In the genomic region with DNA sequence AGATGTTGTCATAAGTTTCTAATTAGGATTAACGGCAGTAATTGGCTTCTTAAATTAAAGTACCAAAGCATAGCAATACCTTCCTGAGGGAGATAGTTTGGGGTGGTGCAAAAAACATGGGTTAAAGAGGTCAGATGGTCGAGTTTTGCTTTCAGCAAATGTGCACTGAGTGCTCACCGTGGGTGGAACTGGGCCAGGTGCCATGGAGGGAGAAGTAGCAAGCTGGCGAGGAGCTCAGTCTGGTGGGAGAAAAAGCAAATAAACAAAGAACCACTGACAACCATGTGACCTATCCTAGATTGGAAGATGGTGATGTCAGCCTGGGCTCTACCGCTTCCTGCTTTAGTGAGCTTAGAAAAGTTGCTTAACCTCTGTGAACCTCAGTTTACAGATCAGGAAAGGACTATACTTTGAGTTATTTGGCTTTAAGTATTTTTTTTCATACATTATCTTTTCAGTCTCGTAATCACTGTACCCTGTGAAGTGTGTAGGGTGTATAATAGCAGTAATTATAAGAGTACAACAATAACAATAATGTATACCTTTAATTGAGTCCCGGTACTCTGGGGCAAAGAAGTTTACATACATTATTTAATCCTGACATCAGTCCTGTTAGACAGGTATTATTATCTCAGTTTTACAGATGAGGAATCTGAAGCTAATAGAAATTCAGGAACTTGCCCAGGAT, we compare ENCODE assay signal across 8 cellular contexts.
DNase-seq lines count a peak whose midpoint lies in the region; ATAC-seq and TF ChIP-seq lines count a peak whose summit lies in the region.

No MANE protein-coding gene starts in this region.

- no peak for TF ChIP-seq POLR2A in right lobe of liver (IDR thresholded peaks at IDR 0.05)

- intact Hi-C loops in right lobe of liver (cut with DNase I), result no loop called here

- H3K36me3 ChIP-seq in GM06990 (ENCODE audit: control insufficient read depth, insufficient read depth, low read length) (no peaks in the 10 kb centered on the region), right lobe of liver (no peaks in the 10 kb centered on the region), thymus (ENCODE audit: control insufficient read depth, insufficient read depth) (no peaks in the 10 kb centered on the region)

- H3K9me3 ChIP-seq in right lobe of liver (no peaks in the 10 kb centered on the region), thymus (ENCODE audit: control insufficient read depth) (no peaks in the 10 kb centered on the region)

- H3K4me1 ChIP-seq in right lobe of liver (peaks cover 0 to 22% (median 7%) of the 10 kb centered on the region in 4 donors), thymus (ENCODE audit: control insufficient read depth, insufficient read depth, low read length) (peaks cover 17% of the 10 kb centered on the region)

- peak overlapping the region; percentile 54 for H3K27ac ChIP-seq in cingulate gyrus (ENCODE audit: low read depth, low read length)
- H3K27ac ChIP-seq in right lobe of liver, result no peak overlapping the region
- peak overlapping the region; percentile 67 for H3K27ac ChIP-seq in thymus (ENCODE audit: low read depth)

- H3K4me3 ChIP-seq in GM06990 (replicated peaks; ENCODE audit: low read depth, low read length) (no peak overlapping the region), right lobe of liver (no peak overlapping the region), thymus (ENCODE audit: low read length) (no peak overlapping the region)

- H3K27me3 ChIP-seq in GM06990 (replicated peaks; ENCODE audit: control insufficient read depth, insufficient read depth, low read length) (no peaks in the 10 kb centered on the region), right lobe of liver (no peaks in the 10 kb centered on the region), thymus (ENCODE audit: control insufficient read depth, insufficient read depth) (no peaks in the 10 kb centered on the region)

- no peak for TF ChIP-seq CTCF in GM06990 (IDR thresholded peaks at IDR 0.05; ENCODE audit: insufficient read depth, low read length, poor library complexity, severe bottlenecking)
- no peak for TF ChIP-seq CTCF in right lobe of liver (IDR thresholded peaks at IDR 0.05)

- WGBS in right lobe of liver (ENCODE audit: insufficient coverage, low coverage, low lambda C conversion rate, missing lambda C conversion rate), result 16% methylated on average over 7 of the region's 7 CpGs
- WGBS in thymus, result 44% methylated on average over 7 of the region's 7 CpGs

- DNase-seq in GM06990 (ENCODE audit: extremely low read depth, insufficient read length), result peak; percentile 41
- peak; percentile 90 for DNase-seq in M059J (ENCODE audit: low read depth)
- peak; percentile 62 for DNase-seq in SKM-1 (lab: John Stamatoyannopoulos, UW; ENCODE audit: unreplicated experiment)
- peak; percentile 67 to 92 (median 69) for DNase-seq in right lobe of liver
- no peak for DNase-seq in KG1 (lab: John Stamatoyannopoulos, UW)

- ATAC-seq in GM21786 (IDR thresholded peaks at IDR 0.05; ENCODE audit: unreplicated experiment) (peak; percentile 68), right lobe of liver (peak; percentile 71 to 92 (median 77))

Comparison
In these comparisons a context has a peak if more than half of its experiments do, and no peak if none do; other contexts are left out.
1. H3K27ac ChIP-seq: peak in cingulate gyrus (single experiment) and thymus (single experiment); none in right lobe of liver (0 of 3).